1 cellular context compared by ENCODE assay signal in the genomic region with DNA sequence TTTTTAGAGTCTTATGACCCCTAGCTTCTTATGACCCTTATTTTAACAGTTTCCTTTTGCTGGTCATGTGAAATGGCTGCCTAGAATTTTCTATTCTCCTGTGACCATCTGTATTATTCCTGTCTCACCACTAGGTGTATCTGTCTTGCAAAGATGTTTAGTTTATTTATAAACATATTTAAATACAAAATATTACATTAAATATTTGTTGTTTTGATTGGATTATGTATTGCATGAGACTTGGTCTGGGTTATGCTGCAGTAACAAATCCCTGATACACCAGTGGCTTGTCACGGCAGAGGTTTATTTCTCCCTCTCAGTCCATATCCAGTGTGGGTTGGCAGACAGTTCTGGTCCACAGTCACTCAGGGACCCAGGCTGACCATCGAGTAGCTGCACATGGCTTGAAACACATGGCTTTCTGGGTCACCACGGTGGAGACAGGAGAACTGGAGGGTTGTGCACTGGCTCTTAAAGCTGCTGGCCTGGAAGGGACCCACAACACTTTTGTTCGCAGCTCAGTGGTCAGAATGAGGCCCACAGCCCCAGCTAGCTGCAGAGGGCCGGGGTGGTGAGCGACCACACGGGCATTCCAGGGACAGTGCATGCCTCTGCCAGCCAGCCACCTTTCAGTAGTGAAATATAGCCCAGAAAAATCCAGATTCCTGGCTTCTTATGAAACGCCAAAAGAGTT.
TF ChIP-seq lines count a peak whose summit lies in the region.

No MANE protein-coding gene starts in this region.

TF ChIP-seq in GM23338, 12 proteins besides CTCF, POLR2A, EP300 and RAD21 (continued from another document):
- TF ChIP-seq, protein P1, sequence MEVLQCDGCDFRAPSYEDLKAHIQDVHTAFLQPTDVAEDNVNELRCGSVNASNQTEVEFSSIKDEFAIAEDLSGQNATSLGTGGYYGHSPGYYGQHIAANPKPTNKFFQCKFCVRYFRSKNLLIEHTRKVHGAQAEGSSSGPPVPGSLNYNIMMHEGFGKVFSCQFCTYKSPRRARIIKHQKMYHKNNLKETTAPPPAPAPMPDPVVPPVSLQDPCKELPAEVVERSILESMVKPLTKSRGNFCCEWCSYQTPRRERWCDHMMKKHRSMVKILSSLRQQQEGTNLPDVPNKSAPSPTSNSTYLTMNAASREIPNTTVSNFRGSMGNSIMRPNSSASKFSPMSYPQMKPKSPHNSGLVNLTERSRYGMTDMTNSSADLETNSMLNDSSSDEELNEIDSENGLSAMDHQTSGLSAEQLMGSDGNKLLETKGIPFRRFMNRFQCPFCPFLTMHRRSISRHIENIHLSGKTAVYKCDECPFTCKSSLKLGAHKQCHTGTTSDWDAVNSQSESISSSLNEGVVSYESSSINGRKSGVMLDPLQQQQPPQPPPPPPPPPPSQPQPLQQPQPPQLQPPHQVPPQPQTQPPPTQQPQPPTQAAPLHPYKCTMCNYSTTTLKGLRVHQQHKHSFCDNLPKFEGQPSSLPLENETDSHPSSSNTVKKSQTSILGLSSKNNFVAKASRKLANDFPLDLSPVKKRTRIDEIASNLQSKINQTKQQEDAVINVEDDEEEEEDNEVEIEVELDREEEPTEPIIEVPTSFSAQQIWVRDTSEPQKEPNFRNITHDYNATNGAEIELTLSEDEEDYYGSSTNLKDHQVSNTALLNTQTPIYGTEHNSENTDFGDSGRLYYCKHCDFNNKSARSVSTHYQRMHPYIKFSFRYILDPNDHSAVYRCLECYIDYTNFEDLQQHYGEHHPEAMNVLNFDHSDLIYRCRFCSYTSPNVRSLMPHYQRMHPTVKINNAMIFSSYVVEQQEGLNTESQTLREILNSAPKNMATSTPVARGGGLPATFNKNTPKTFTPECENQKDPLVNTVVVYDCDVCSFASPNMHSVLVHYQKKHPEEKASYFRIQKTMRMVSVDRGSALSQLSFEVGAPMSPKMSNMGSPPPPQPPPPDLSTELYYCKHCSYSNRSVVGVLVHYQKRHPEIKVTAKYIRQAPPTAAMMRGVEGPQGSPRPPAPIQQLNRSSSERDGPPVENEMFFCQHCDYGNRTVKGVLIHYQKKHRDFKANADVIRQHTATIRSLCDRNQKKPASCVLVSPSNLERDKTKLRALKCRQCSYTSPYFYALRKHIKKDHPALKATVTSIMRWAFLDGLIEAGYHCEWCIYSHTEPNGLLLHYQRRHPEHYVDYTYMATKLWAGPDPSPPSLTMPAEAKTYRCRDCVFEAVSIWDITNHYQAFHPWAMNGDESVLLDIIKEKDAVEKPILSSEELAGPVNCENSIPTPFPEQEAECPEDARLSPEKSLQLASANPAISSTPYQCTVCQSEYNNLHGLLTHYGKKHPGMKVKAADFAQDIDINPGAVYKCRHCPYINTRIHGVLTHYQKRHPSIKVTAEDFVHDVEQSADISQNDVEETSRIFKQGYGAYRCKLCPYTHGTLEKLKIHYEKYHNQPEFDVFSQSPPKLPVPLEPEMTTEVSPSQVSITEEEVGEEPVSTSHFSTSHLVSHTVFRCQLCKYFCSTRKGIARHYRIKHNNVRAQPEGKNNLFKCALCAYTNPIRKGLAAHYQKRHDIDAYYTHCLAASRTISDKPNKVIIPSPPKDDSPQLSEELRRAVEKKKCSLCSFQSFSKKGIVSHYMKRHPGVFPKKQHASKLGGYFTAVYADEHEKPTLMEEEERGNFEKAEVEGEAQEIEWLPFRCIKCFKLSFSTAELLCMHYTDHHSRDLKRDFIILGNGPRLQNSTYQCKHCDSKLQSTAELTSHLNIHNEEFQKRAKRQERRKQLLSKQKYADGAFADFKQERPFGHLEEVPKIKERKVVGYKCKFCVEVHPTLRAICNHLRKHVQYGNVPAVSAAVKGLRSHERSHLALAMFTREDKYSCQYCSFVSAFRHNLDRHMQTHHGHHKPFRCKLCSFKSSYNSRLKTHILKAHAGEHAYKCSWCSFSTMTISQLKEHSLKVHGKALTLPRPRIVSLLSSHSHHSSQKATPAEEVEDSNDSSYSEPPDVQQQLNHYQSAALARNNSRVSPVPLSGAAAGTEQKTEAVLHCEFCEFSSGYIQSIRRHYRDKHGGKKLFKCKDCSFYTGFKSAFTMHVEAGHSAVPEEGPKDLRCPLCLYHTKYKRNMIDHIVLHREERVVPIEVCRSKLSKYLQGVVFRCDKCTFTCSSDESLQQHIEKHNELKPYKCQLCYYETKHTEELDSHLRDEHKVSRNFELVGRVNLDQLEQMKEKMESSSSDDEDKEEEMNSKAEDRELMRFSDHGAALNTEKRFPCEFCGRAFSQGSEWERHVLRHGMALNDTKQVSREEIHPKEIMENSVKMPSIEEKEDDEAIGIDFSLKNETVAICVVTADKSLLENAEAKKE (CRISPR knock-in tag; IDR thresholded peaks at IDR 0.05), result no peak
- TF ChIP-seq NANOG (IDR thresholded peaks at IDR 0.05; ENCODE audit: borderline replicate concordance), result no peak
- TF ChIP-seq, protein P2, sequence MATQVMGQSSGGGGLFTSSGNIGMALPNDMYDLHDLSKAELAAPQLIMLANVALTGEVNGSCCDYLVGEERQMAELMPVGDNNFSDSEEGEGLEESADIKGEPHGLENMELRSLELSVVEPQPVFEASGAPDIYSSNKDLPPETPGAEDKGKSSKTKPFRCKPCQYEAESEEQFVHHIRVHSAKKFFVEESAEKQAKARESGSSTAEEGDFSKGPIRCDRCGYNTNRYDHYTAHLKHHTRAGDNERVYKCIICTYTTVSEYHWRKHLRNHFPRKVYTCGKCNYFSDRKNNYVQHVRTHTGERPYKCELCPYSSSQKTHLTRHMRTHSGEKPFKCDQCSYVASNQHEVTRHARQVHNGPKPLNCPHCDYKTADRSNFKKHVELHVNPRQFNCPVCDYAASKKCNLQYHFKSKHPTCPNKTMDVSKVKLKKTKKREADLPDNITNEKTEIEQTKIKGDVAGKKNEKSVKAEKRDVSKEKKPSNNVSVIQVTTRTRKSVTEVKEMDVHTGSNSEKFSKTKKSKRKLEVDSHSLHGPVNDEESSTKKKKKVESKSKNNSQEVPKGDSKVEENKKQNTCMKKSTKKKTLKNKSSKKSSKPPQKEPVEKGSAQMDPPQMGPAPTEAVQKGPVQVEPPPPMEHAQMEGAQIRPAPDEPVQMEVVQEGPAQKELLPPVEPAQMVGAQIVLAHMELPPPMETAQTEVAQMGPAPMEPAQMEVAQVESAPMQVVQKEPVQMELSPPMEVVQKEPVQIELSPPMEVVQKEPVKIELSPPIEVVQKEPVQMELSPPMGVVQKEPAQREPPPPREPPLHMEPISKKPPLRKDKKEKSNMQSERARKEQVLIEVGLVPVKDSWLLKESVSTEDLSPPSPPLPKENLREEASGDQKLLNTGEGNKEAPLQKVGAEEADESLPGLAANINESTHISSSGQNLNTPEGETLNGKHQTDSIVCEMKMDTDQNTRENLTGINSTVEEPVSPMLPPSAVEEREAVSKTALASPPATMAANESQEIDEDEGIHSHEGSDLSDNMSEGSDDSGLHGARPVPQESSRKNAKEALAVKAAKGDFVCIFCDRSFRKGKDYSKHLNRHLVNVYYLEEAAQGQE (IDR thresholded peaks at IDR 0.05; ENCODE audit: unreplicated experiment), result no peak
- no peak for TF ChIP-seq JUNB (IDR thresholded peaks at IDR 0.05; ENCODE audit: unreplicated experiment)
TF ChIP-seq in GM23338: peak in this region for 0.
